Comparison of ENCODE assay signal across 1 cellular context in genomic region chr14:74608959-74609611, GRCh38.
A peak's percentile ranks its signal among the peaks of the same experiment; 100 is the strongest.
TF ChIP-seq lines count a peak whose summit lies in the region.

No MANE protein-coding gene starts in this region.

TF ChIP-seq in GM12878, 131 proteins besides CTCF, POLR2A, EP300 and RAD21 (continued from another document):
- TF ChIP-seq, protein P1, sequence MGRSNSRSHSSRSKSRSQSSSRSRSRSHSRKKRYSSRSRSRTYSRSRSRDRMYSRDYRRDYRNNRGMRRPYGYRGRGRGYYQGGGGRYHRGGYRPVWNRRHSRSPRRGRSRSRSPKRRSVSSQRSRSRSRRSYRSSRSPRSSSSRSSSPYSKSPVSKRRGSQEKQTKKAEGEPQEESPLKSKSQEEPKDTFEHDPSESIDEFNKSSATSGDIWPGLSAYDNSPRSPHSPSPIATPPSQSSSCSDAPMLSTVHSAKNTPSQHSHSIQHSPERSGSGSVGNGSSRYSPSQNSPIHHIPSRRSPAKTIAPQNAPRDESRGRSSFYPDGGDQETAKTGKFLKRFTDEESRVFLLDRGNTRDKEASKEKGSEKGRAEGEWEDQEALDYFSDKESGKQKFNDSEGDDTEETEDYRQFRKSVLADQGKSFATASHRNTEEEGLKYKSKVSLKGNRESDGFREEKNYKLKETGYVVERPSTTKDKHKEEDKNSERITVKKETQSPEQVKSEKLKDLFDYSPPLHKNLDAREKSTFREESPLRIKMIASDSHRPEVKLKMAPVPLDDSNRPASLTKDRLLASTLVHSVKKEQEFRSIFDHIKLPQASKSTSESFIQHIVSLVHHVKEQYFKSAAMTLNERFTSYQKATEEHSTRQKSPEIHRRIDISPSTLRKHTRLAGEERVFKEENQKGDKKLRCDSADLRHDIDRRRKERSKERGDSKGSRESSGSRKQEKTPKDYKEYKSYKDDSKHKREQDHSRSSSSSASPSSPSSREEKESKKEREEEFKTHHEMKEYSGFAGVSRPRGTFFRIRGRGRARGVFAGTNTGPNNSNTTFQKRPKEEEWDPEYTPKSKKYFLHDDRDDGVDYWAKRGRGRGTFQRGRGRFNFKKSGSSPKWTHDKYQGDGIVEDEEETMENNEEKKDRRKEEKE (IDR thresholded peaks at IDR 0.05): no peak
- TF ChIP-seq, protein P2, sequence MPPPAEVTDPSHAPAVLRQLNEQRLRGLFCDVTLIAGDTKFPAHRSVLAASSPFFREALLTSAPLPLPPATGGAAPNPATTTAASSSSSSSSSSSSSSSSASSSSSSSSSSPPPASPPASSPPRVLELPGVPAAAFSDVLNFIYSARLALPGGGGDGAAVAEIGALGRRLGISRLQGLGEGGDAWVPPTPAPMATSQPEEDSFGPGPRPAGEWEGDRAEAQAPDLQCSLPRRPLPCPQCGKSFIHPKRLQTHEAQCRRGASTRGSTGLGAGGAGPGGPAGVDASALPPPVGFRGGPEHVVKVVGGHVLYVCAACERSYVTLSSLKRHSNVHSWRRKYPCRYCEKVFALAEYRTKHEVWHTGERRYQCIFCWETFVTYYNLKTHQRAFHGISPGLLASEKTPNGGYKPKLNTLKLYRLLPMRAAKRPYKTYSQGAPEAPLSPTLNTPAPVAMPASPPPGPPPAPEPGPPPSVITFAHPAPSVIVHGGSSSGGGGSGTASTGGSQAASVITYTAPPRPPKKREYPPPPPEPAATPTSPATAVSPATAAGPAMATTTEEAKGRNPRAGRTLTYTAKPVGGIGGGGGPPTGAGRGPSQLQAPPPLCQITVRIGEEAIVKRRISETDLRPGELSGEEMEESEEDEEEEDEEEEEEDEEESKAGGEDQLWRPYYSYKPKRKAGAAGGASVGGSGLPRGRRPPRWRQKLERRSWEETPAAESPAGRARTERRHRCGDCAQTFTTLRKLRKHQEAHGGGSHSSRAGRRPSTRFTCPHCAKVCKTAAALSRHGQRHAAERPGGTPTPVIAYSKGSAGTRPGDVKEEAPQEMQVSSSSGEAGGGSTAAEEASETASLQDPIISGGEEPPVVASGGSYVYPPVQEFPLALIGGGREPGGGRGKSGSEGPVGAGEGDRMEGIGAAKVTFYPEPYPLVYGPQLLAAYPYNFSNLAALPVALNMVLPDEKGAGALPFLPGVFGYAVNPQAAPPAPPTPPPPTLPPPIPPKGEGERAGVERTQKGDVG (CRISPR knock-in tag; IDR thresholded peaks at IDR 0.05): no peak
- TF ChIP-seq BHLHE40 (IDR thresholded peaks at IDR 0.05; ENCODE audit: borderline replicate concordance in 1 of 2, low read depth in 2 of 2, low read length in 1 of 2) (0 out of 4 replicates have a peak, but pooled peaks of 1 of the 2 experiments have one; percentile 18), SUZ12 (IDR thresholded peaks at IDR 0.05; ENCODE audit: unreplicated experiment) (no peak), JUNB (IDR thresholded peaks at IDR 0.05) (no peak), RB1 (IDR thresholded peaks at IDR 0.05; ENCODE audit: borderline replicate concordance) (no peak), LARP7 (IDR thresholded peaks at IDR 0.05) (peak; percentile 57; the same call in 1 of the 2 replicates), RBBP5 (conservative IDR thresholded peaks at IDR 0.05) (no peak), MEF2B (IDR thresholded peaks at IDR 0.05; ENCODE audit: partially characterized antibody, poor library complexity, severe bottlenecking) (no peak), RAD51 (IDR thresholded peaks at IDR 0.05) (peak; percentile 73), MTA3 (IDR thresholded peaks at IDR 0.05; ENCODE audit: borderline replicate concordance, low read length) (no peak), ZBED1 (IDR thresholded peaks at IDR 0.05; ENCODE audit: borderline replicate concordance) (no peak), IKZF1 (conservative IDR thresholded peaks at IDR 0.05) (no peak), SMC3 (IDR thresholded peaks at IDR 0.05; ENCODE audit: borderline replicate concordance, low read length) (peak; percentile 79), SPI1 (IDR thresholded peaks at IDR 0.05; ENCODE audit: borderline replicate concordance, insufficient read depth, low read depth, low read length) (no peak), KLF5 (IDR thresholded peaks at IDR 0.05; ENCODE audit: partially characterized antibody) (no peak), FOXK2 (IDR thresholded peaks at IDR 0.05) (no peak), CBX3 (IDR thresholded peaks at IDR 0.05; ENCODE audit: borderline replicate concordance, low read depth) (no peak), MEF2A (IDR thresholded peaks at IDR 0.05; ENCODE audit: insufficient read depth, low read depth, low read length) (no peak), ATF3 (IDR thresholded peaks at IDR 0.05; ENCODE audit: borderline replicate concordance, extremely low read depth, low read depth, low read length) (no peak), NR2F1 (conservative IDR thresholded peaks at IDR 0.05) (no peak), NR2C2 (IDR thresholded peaks at IDR 0.05; ENCODE audit: borderline replicate concordance, control insufficient read depth, insufficient read length, low read depth) (no peak), PAX8 (IDR thresholded peaks at IDR 0.05) (no peak), SMAD5 (IDR thresholded peaks at IDR 0.05; ENCODE audit: low read depth) (no peak), CEBPB (IDR thresholded peaks at IDR 0.05; ENCODE audit: borderline replicate concordance in 1 of 2, low read depth in 2 of 2, low read length in 2 of 2) (no peak), NKRF (conservative IDR thresholded peaks at IDR 0.05) (no peak), EZH2 (IDR thresholded peaks at IDR 0.05; ENCODE audit: borderline replicate concordance, control insufficient read depth, low read depth, low read length) (no peak), SIN3A (IDR thresholded peaks at IDR 0.05; ENCODE audit: low read depth, low read length) (no peak)
- TF ChIP-seq, protein P3, sequence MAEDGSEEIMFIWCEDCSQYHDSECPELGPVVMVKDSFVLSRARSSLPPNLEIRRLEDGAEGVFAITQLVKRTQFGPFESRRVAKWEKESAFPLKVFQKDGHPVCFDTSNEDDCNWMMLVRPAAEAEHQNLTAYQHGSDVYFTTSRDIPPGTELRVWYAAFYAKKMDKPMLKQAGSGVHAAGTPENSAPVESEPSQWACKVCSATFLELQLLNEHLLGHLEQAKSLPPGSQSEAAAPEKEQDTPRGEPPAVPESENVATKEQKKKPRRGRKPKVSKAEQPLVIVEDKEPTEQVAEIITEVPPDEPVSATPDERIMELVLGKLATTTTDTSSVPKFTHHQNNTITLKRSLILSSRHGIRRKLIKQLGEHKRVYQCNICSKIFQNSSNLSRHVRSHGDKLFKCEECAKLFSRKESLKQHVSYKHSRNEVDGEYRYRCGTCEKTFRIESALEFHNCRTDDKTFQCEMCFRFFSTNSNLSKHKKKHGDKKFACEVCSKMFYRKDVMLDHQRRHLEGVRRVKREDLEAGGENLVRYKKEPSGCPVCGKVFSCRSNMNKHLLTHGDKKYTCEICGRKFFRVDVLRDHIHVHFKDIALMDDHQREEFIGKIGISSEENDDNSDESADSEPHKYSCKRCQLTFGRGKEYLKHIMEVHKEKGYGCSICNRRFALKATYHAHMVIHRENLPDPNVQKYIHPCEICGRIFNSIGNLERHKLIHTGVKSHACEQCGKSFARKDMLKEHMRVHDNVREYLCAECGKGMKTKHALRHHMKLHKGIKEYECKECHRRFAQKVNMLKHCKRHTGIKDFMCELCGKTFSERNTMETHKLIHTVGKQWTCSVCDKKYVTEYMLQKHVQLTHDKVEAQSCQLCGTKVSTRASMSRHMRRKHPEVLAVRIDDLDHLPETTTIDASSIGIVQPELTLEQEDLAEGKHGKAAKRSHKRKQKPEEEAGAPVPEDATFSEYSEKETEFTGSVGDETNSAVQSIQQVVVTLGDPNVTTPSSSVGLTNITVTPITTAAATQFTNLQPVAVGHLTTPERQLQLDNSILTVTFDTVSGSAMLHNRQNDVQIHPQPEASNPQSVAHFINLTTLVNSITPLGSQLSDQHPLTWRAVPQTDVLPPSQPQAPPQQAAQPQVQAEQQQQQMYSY (CRISPR knock-in tag; IDR thresholded peaks at IDR 0.05): no peak
- TF ChIP-seq, protein P4, sequence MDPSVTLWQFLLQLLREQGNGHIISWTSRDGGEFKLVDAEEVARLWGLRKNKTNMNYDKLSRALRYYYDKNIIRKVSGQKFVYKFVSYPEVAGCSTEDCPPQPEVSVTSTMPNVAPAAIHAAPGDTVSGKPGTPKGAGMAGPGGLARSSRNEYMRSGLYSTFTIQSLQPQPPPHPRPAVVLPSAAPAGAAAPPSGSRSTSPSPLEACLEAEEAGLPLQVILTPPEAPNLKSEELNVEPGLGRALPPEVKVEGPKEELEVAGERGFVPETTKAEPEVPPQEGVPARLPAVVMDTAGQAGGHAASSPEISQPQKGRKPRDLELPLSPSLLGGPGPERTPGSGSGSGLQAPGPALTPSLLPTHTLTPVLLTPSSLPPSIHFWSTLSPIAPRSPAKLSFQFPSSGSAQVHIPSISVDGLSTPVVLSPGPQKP (IDR thresholded peaks at IDR 0.05; ENCODE audit: low read depth, low read length): no peak
- TF ChIP-seq, protein P5, sequence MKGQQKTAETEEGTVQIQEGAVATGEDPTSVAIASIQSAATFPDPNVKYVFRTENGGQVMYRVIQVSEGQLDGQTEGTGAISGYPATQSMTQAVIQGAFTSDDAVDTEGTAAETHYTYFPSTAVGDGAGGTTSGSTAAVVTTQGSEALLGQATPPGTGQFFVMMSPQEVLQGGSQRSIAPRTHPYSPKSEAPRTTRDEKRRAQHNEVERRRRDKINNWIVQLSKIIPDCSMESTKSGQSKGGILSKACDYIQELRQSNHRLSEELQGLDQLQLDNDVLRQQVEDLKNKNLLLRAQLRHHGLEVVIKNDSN (IDR thresholded peaks at IDR 0.05; ENCODE audit: borderline replicate concordance, extremely low read length, insufficient read depth, low read depth, low read length): peak; percentile 68
- TF ChIP-seq, protein P6, sequence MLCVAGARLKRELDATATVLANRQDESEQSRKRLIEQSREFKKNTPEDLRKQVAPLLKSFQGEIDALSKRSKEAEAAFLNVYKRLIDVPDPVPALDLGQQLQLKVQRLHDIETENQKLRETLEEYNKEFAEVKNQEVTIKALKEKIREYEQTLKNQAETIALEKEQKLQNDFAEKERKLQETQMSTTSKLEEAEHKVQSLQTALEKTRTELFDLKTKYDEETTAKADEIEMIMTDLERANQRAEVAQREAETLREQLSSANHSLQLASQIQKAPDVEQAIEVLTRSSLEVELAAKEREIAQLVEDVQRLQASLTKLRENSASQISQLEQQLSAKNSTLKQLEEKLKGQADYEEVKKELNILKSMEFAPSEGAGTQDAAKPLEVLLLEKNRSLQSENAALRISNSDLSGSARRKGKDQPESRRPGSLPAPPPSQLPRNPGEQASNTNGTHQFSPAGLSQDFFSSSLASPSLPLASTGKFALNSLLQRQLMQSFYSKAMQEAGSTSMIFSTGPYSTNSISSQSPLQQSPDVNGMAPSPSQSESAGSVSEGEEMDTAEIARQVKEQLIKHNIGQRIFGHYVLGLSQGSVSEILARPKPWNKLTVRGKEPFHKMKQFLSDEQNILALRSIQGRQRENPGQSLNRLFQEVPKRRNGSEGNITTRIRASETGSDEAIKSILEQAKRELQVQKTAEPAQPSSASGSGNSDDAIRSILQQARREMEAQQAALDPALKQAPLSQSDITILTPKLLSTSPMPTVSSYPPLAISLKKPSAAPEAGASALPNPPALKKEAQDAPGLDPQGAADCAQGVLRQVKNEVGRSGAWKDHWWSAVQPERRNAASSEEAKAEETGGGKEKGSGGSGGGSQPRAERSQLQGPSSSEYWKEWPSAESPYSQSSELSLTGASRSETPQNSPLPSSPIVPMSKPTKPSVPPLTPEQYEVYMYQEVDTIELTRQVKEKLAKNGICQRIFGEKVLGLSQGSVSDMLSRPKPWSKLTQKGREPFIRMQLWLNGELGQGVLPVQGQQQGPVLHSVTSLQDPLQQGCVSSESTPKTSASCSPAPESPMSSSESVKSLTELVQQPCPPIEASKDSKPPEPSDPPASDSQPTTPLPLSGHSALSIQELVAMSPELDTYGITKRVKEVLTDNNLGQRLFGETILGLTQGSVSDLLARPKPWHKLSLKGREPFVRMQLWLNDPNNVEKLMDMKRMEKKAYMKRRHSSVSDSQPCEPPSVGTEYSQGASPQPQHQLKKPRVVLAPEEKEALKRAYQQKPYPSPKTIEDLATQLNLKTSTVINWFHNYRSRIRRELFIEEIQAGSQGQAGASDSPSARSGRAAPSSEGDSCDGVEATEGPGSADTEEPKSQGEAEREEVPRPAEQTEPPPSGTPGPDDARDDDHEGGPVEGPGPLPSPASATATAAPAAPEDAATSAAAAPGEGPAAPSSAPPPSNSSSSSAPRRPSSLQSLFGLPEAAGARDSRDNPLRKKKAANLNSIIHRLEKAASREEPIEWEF (IDR thresholded peaks at IDR 0.05; ENCODE audit: insufficient replicate concordance, low read depth, low read length): no peak
